8 cellular contexts compared by ENCODE assay signal in the genomic region with DNA sequence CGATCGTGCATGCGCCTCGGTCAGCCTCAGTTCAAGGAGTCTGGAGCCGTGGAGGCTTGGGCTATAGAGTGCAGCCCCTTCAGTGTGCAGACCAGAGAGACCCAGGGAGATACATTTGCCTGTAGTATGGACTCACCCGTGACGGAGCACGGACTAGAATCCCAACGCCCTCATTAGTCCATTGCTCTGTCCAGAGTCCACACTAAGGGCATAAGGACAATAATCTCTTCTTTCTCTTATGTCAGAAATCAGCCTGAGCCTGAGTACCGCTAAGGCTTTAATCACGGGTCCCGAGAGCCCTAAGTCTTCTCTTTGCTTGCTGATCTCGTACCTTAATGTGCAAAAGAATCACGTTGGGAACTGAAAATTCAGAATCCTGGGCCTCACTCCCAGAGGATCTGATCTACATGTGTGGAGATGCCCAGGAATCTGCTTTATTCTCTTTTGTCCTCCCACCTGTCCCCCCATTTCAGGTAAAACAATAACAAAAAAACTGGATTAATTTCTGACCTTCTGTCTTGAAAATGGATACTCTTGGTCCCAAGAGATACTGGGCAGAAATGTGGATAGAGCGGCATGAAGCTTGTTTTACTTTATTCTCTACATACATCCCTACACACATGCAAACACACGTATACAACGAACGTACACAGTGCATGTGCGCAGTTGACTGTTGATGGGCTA. TPM values are rescaled to one million over a fixed set of nuclear protein-coding genes. Genes with fewer than 3 reads are reported as not detected.
DNase-seq lines count a peak whose midpoint lies in the region; ATAC-seq, FAIRE-seq and TF ChIP-seq lines count a peak whose summit lies in the region.

No MANE protein-coding gene starts in this region.

- peak overlapping the region; percentile 76 for H3K4me3 ChIP-seq in BJ (ENCODE audit: low read depth, low read length)
- H3K4me3 ChIP-seq in neutrophil (ENCODE audit: low read depth in 1 of 2, low read length in 1 of 2): peak overlapping the region; percentile 63 to 99

- H3K4me3 Mint-ChIP-seq in T-cell: peak overlapping the region; percentile 85 to 89 (median 87)

- H3K4me1 ChIP-seq in neutrophil (ENCODE audit: control insufficient read depth in 1 of 2, insufficient read depth in 1 of 2, low read depth in 1 of 2, low read length in 1 of 2): peaks cover 11 to 16% of the 10 kb centered on the region in 2 experiments

- peaks cover 15 to 16% (median 16%) of the 10 kb centered on the region in 3 donors for H3K4me1 Mint-ChIP-seq in T-cell

- no peaks in the 10 kb centered on the region for H3K9me3 ChIP-seq in neutrophil

- ATAC-seq in GM19023 (IDR thresholded peaks at IDR 0.05; ENCODE audit: unreplicated experiment) (peak; percentile 28), HG03159 (IDR thresholded peaks at IDR 0.05; ENCODE audit: unreplicated experiment) (peak; percentile 31), T-cell (replicated peaks in 1 of 4) (peak; percentile 24 to 29 (median 24))

- no peaks in the 10 kb centered on the region for H3K27me3 Mint-ChIP-seq in T-cell

- CTCF ChIA-PET in BJ (lab: Yijun Ruan, JAX) (interaction anchor here (0.6 to 1.4 kb wide), 4 partner anchors 18 to 132 kb away, joined by 3 to 8 read pairs (median 4); no protein-coding TSS in a partner anchor), T-cell (lab: Charles Lee) (interaction anchor here (0.7 to 1.0 kb wide), 3 partner anchors 16 to 168 kb away, joined by 3 to 4 read pairs (median 3); no protein-coding TSS in a partner anchor)

- H3K36me3 Mint-ChIP-seq in T-cell: peaks cover 6% of the 10 kb centered on the region

- H3K27ac ChIP-seq in neutrophil: peak overlapping the region; percentile 89

- POLR2A ChIA-PET in BJ (lab: Charles Lee): no interaction called here
- POLR2A ChIA-PET in T-cell (lab: Charles Lee): interaction anchor here in 1 of 2 donors (0.7 kb wide), 1 partner anchor 37 kb away, joined by 3 read pairs; no protein-coding TSS in a partner anchor

- FAIRE-seq in D721Med (lab: Jason Lieb, UNC): no peak

- H3K9me3 Mint-ChIP-seq in T-cell: no peaks in the 10 kb centered on the region

- peak overlapping the region in 1 of 2 donors; percentile 48 for H3K27ac Mint-ChIP-seq in T-cell

- no peak for TF ChIP-seq CTCF in BJ (IDR thresholded peaks at IDR 0.05; ENCODE audit: insufficient read depth, low read depth, low read length)
- TF ChIP-seq CTCF in neutrophil (IDR thresholded peaks at IDR 0.05): no peak
- no peak for TF ChIP-seq CTCF in D721Med (IDR thresholded peaks at IDR 0.05; ENCODE audit: insufficient read depth, missing control alignments)

- H3K36me3 ChIP-seq in BJ (ENCODE audit: control insufficient read depth, insufficient read depth, low read length) (peaks cover 8% of the 10 kb centered on the region), neutrophil (peaks cover 17% of the 10 kb centered on the region)

- H3K27me3 ChIP-seq in BJ (ENCODE audit: control insufficient read depth, insufficient read depth, low read length): no peaks in the 10 kb centered on the region
- peaks cover 23% of the 10 kb centered on the region for H3K27me3 ChIP-seq in neutrophil

- no peak for DNase-seq in BJ (ENCODE audit: low read depth)
- DNase-seq in T-cell: no peak
- peak; percentile 37 for DNase-seq in fibroblast of peridontal ligament (ENCODE audit: extremely low read depth)
- no peak for DNase-seq in D721Med (ENCODE audit: insufficient read length, low spot score)
- no peak for DNase-seq in GM19240 (ENCODE audit: insufficient read length, low spot score)

RNA-seq across cellular contexts. Expression of a gene that starts 0.7 kb away (rescaled TPM):
- polyA plus RNA-seq in BJ (2011; rRNA removed): 12.1 and 12.2 TPM in 2 replicates
- 6.5 and 7.4 TPM in 2 replicates for polyA minus RNA-seq in BJ (2011; rRNA and poly(A)+ RNA removed)
- 10 to 100 TPM in 3 of 5 donors, 1 to 10 TPM in 2; 7.1 to 12.4 (median 11.0) TPM for total RNA-seq in T-cell

RNA-seq across cellular contexts. Expression of a gene that starts 38.2 kb away (rescaled TPM):
- polyA plus RNA-seq in BJ (2011; rRNA removed): 138 and 184 TPM in 2 replicates
- 111 and 170 TPM in 2 replicates for polyA minus RNA-seq in BJ (2011; rRNA and poly(A)+ RNA removed)
- total RNA-seq in T-cell: 10 to 100 TPM in 2 of 5 donors, 1 to 10 TPM in 3; 4.5 to 34.7 (median 9.6) TPM

RNA-seq across cellular contexts. Expression of a gene that starts 50.9 kb away (rescaled TPM):
- 19.5 and 20.2 TPM in 2 replicates for polyA plus RNA-seq in BJ (2011; rRNA removed)
- 13.5 and 14.9 TPM in 2 replicates for polyA minus RNA-seq in BJ (2011; rRNA and poly(A)+ RNA removed)
- total RNA-seq in T-cell: 10 to 100 TPM; 22.5 to 33.8 (median 31.7) TPM
